ENCODE assay signal across 8 cellular contexts in genomic region chr7:37920619-37921339, GRCh38. TPM values are rescaled to one million over a fixed set of nuclear protein-coding genes. Genes with fewer than 3 reads are reported as not detected.
DNase-seq lines count a peak whose midpoint lies in the region; ATAC-seq and TF ChIP-seq lines count a peak whose summit lies in the region.

Gene EPDR1 (plus strand): TSS chr7:37920640. CDS start chr7:37920940, 300 bp downstream.

- H3K27ac Mint-ChIP-seq in Calu3 (ENCODE audit: unreplicated experiment) = peak within 1 kb of the TSS; percentile 68
- H3K27ac Mint-ChIP-seq in central memory CD8-positive, alpha-beta T cell (ENCODE audit: low read depth) = no peak within 1 kb of the TSS

- H3K4me1 Mint-ChIP-seq in Calu3 (ENCODE audit: low read depth, unreplicated experiment) = peaks cover 44% of the 10 kb centered on the region
- H3K4me1 Mint-ChIP-seq in central memory CD8-positive, alpha-beta T cell = peaks cover 22% of the 10 kb centered on the region

- H3K36me3 Mint-ChIP-seq in Calu3 (ENCODE audit: insufficient read depth, unreplicated experiment) = peaks cover 38% of the 10 kb centered on the region
- H3K36me3 Mint-ChIP-seq in central memory CD8-positive, alpha-beta T cell (ENCODE audit: insufficient read depth) = no peaks in the 10 kb centered on the region

- TF ChIP-seq POLR2A in spleen (IDR thresholded peaks at IDR 0.05) = no peak

- H3K36me3 ChIP-seq in Panc1 (ENCODE audit: control insufficient read depth, insufficient read depth, low read length) (no peaks in the 10 kb centered on the region), spleen (no peaks in the 10 kb centered on the region)

- H3K4me1 ChIP-seq in Panc1 (ENCODE audit: control insufficient read depth, insufficient read depth, low read length) (peaks cover 25% of the 10 kb centered on the region), spleen (peaks cover 12 to 40% (median 38%) of the 10 kb centered on the region in 6 donors)

- BruUV-seq in Calu3 (replicated peaks; lab: Mats Ljungman, UMichigan) (no TSS peak), Panc1 (replicated peaks; lab: Mats Ljungman, UMichigan) (no TSS peak)

- POLR2A ChIA-PET in Panc1 (lab: Charles Lee) = interaction anchor here (0.8 kb wide), 1 partner anchor 18 kb away, joined by 3 read pairs; no protein-coding TSS in a partner anchor

- peaks cover 14% of the 10 kb centered on the region; the same call in 1 of the 2 replicates for H3K9me3 ChIP-seq in Panc1 (ENCODE audit: control insufficient read depth, insufficient read depth, low read depth, low read length)
- H3K9me3 ChIP-seq in spleen = peaks cover 5 to 18% (median 9%) of the 10 kb centered on the region in 8 donors

- intact Hi-C loops in Calu3 (cut with micrococcal nuclease; ENCODE audit: unreplicated experiment) (loop anchor here (2.0 to 5.0 kb wide), 3 partner anchors 22 to 258 kb away; partner anchors contain the start of gene STARD3NL), Panc1 (cut with micrococcal nuclease; ENCODE audit: unreplicated experiment) (no loop called here), spleen (cut with DNase I; ENCODE audit: low total_unique reads) (no loop called here)

- ATAC-seq in GM19351 (IDR thresholded peaks at IDR 0.05; ENCODE audit: unreplicated experiment) = peak; percentile 22
- ATAC-seq in HG03571 (IDR thresholded peaks at IDR 0.05; ENCODE audit: unreplicated experiment) = peak; percentile 51
- ATAC-seq in Panc1 = peak; percentile 88
- ATAC-seq in central memory CD8-positive, alpha-beta T cell (replicated peaks; ENCODE audit: extremely low read depth, poor library complexity, severe bottlenecking) = peak; percentile 55
- no peak for ATAC-seq in GM19035 (IDR thresholded peaks at IDR 0.05; ENCODE audit: unreplicated experiment)

- peak; percentile 90 for DNase-seq in Calu3
- no peak for DNase-seq in Panc1 (ENCODE audit: low read depth, low spot score)
- DNase-seq in central memory CD8-positive, alpha-beta T cell (ENCODE audit: low spot score in 2 of 2) = no peak
- peak; percentile 72 for DNase-seq in kidney glomerular epithelial cell (lab: John Stamatoyannopoulos, UW)
- peak; percentile 80 for DNase-seq in spleen

- CTCF ChIA-PET in Calu3 (lab: Charles Lee) = interaction anchor here (0.6 to 1.9 kb wide), 15 partner anchors 10 to 720 kb away, joined by 3 to 8 read pairs (median 3); no protein-coding TSS in a partner anchor
- CTCF ChIA-PET in Panc1 (lab: Charles Lee) = interaction anchor here (0.6 to 0.7 kb wide), 2 partner anchors 441 to 544 kb away, joined by 3 to 5 read pairs; no protein-coding TSS in a partner anchor

- WGBS in spleen, 5 donors = 1 to 2% (median 1%) methylated on average over 21 to 62 of the region's 62 CpGs

- H3K9me3 Mint-ChIP-seq in Calu3 (ENCODE audit: low read depth, unreplicated experiment) = peaks cover 3% of the 10 kb centered on the region
- H3K9me3 Mint-ChIP-seq in central memory CD8-positive, alpha-beta T cell = no peaks in the 10 kb centered on the region

- in situ Hi-C loops in Panc1 (cut with HindIII; ENCODE audit: low pct_unique_long_range_greater_than_20kb, low sequenced_read_pairs) = no loop called here

- peaks cover 22% of the 10 kb centered on the region for H3K27me3 Mint-ChIP-seq in Calu3 (ENCODE audit: unreplicated experiment)
- H3K27me3 Mint-ChIP-seq in central memory CD8-positive, alpha-beta T cell = peaks cover 65% of the 10 kb centered on the region

- peak within 1 kb of the TSS; percentile 94 for H3K4me3 Mint-ChIP-seq in Calu3 (ENCODE audit: low read depth, unreplicated experiment)
- H3K4me3 Mint-ChIP-seq in central memory CD8-positive, alpha-beta T cell = peak within 1 kb of the TSS; percentile 74

- H3K27me3 ChIP-seq in Panc1 (ENCODE audit: control insufficient read depth, insufficient read depth, low read length) = no peaks in the 10 kb centered on the region; the same call in none of the 2 replicates
- peaks cover 0 to 75% (median 23%) of the 10 kb centered on the region in 7 donors for H3K27me3 ChIP-seq in spleen (replicated peaks in 1 of 7)

- H3K27ac ChIP-seq in Panc1 (ENCODE audit: low read length) (peak within 1 kb of the TSS; percentile 84), spleen (peak within 1 kb of the TSS; percentile 63 to 86 (median 82))

- H3K4me3 ChIP-seq in Panc1 (ENCODE audit: low read depth in 2 of 2, low read length in 2 of 2) (peak within 1 kb of the TSS; percentile 54 to 82), spleen (peak within 1 kb of the TSS; percentile 47 to 85 (median 58))

- TF ChIP-seq CTCF in Calu3 (IDR thresholded peaks at IDR 0.05; ENCODE audit: unreplicated experiment) = peak; percentile 57
- peak; percentile 77 for TF ChIP-seq CTCF in Panc1 (IDR thresholded peaks at IDR 0.05)
- peak in 3 of 11 experiments; percentile 32 to 43 (median 37) for TF ChIP-seq CTCF in spleen (IDR thresholded peaks at IDR 0.05 in 8 of 11, conservative IDR thresholded peaks at IDR 0.05 in 3 of 11)

RNA-seq across cellular contexts. Expression of gene EPDR1, which starts in this region (rescaled TPM):
- total RNA-seq in Calu3 (2022) (51.8 and 60.5 TPM in 2 replicates), Panc1 (2021; ENCODE audit: unreplicated experiment) (86.6 TPM), spleen (10 to 100 TPM in 6 of 7 donors, 1 to 10 TPM in 1; 7.5 to 51.5 (median 18.6) TPM)
- polyA plus RNA-seq in Panc1 (2012; ENCODE audit: insufficient read length) = 61.2 TPM
- 1 to 10 TPM; 2.3 to 5.5 (median 3.7) TPM for polyA plus RNA-seq in spleen

Comparison
In these comparisons a context has a peak if more than half of its experiments do, and no peak if none do; other contexts are left out.
1. DNase-seq: peak in Calu3 (single experiment), kidney glomerular epithelial cell (single experiment) and spleen (single experiment); none in Panc1 (single experiment) and central memory CD8-positive, alpha-beta T cell (0 of 2).